ENCODE assay signal across 13 cellular contexts in the genomic region with DNA sequence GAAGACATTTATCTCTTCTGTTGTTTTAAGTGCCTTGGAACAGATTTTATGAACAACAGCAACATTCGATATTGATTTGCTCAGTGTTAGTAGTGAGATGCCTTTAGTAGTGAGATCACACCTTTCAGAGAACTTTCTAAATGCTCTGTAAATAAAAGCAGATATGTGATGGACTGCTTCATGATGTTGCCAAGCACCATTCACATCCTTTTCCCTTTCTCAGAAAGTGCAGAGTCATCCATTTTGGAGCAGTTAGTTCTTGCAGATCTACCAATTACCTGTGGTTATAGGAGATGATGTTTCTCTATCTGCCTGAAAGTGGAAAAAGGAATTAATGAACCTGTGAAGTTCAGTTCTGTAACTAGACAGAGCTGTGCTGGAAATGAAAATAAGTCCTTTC. TPM values are rescaled to one million over a fixed set of nuclear protein-coding genes. Genes with fewer than 3 reads are reported as not detected.
DNase-seq lines count a peak whose midpoint lies in the region; ATAC-seq and TF ChIP-seq lines count a peak whose summit lies in the region.
"Had no signal": no experiment of that assay in that cellular context is flagged by ENCODE, and none has a peak within 500 bp of the region (broad histone marks: within the 10 kb centered on the region; RNA-seq: fewer than 3 reads in every experiment).

No MANE protein-coding gene starts in this region.

- H3K79me2 ChIP-seq in KMS-11 (ENCODE audit: insufficient read depth, low read depth), result peaks cover 45% of the 10 kb centered on the region; the same call in 1 of the 2 replicates
- H3K79me2 ChIP-seq in neural progenitor cell (ENCODE audit: low read depth), result peaks cover 13% of the 10 kb centered on the region

- TF ChIP-seq CTCF in KMS-11 (conservative IDR thresholded peaks at IDR 0.05; ENCODE audit: low read depth, low read length) (no peak), chondrocyte (IDR thresholded peaks at IDR 0.05) (no peak), nephron (IDR thresholded peaks at IDR 0.05; ENCODE audit: unreplicated experiment in 3 of 3) (no peak), testis (IDR thresholded peaks at IDR 0.05) (no peak), neural progenitor cell (IDR thresholded peaks at IDR 0.05) (no peak)

- H3K27ac Mint-ChIP-seq in chondrocyte (ENCODE audit: unreplicated experiment) (peak overlapping the region; percentile 78), nephron (peak overlapping the region; percentile 61 to 87 (median 79)), neural progenitor cell (no peak overlapping the region)
- H3K27ac Mint-ChIP-seq: memory B cell had no signal

- peak; percentile 44 for DNase-seq in NCI-H2029 treated with DMSO at 0.1 percent for 48 hours (lab: John Stamatoyannopoulos, UW)
- DNase-seq in NCI-H2029 (lab: John Stamatoyannopoulos, UW), result no peak
- DNase-seq in chondrocyte (ENCODE audit: low spot score), result no peak
- no peak for DNase-seq in testis
- DNase-seq in neural progenitor cell (ENCODE audit: low spot score), result no peak
- DNase-seq: activated T-cell treated with anti-CD3 and anti-CD28 coated beads, Interleukin-2, amount 50 U/mL, for 1 hour; caudate nucleus; NCI-H1048 had no signal

- H3K27me3 ChIP-seq in KMS-11 (ENCODE audit: insufficient read depth, low read depth), result no peaks in the 10 kb centered on the region
- no peaks in the 10 kb centered on the region for H3K27me3 ChIP-seq in testis
- H3K27me3 ChIP-seq in neural progenitor cell, result no peaks in the 10 kb centered on the region

- H3K27me3 Mint-ChIP-seq in chondrocyte (ENCODE audit: low read depth) (no peaks in the 10 kb centered on the region), nephron (ENCODE audit: low read depth) (no peaks in the 10 kb centered on the region), neural progenitor cell (ENCODE audit: insufficient read depth, low read depth) (no peaks in the 10 kb centered on the region)
- H3K27me3 Mint-ChIP-seq: memory B cell had no signal

- H3K4me3 Mint-ChIP-seq in chondrocyte (ENCODE audit: unreplicated experiment) (no peak overlapping the region), nephron (no peak overlapping the region), neural progenitor cell (no peak overlapping the region)
- H3K4me3 Mint-ChIP-seq: memory B cell had no signal

- H2AFZ ChIP-seq in KMS-11 (ENCODE audit: low read depth) (no peak overlapping the region), neural progenitor cell (replicated peaks) (no peak overlapping the region)

- no peaks in the 10 kb centered on the region for H3K9me3 ChIP-seq in testis
- H3K9me3 ChIP-seq in neural progenitor cell (ENCODE audit: low read depth), result no peaks in the 10 kb centered on the region

- H3F3A ChIP-seq in neural progenitor cell (ENCODE audit: low read depth), result no peaks in the 10 kb centered on the region

- no peak overlapping the region for H3K4me3 ChIP-seq in KMS-11 (IDR thresholded peaks at IDR 0.05; ENCODE audit: insufficient read depth, low read depth, low read length)
- no peak overlapping the region for H3K4me3 ChIP-seq in testis
- H3K4me3 ChIP-seq in neural progenitor cell, result no peak overlapping the region

- H3K9ac ChIP-seq in KMS-11 (no peak overlapping the region), neural progenitor cell (no peak overlapping the region)

- no peak for ATAC-seq in GM21515 (IDR thresholded peaks at IDR 0.05; ENCODE audit: unreplicated experiment)
- ATAC-seq: Panc1 had no signal

- 37 to 40% methylated on average over 1 of the region's 1 CpG for WGBS in testis, 2 donors

- intact Hi-C loops in testis (cut with DNase I; ENCODE audit: low total_unique reads), result no loop called here

- no peaks in the 10 kb centered on the region for H4K20me1 ChIP-seq in KMS-11 (ENCODE audit: insufficient read depth)
- no peaks in the 10 kb centered on the region for H4K20me1 ChIP-seq in neural progenitor cell (ENCODE audit: low read depth)

- H3K4me1 ChIP-seq in KMS-11 (ENCODE audit: low read depth, poor library complexity, severe bottlenecking), result peaks cover 44% of the 10 kb centered on the region
- no peaks in the 10 kb centered on the region for H3K4me1 ChIP-seq in testis
- H3K4me1 ChIP-seq in neural progenitor cell, result no peaks in the 10 kb centered on the region

- no peaks in the 10 kb centered on the region for H3K36me3 Mint-ChIP-seq in chondrocyte (ENCODE audit: low read depth)
- peaks cover 8% of the 10 kb centered on the region for H3K36me3 Mint-ChIP-seq in nephron (ENCODE audit: low read depth)
- H3K36me3 Mint-ChIP-seq in neural progenitor cell, result peaks cover 6% of the 10 kb centered on the region

- H3K9me3 Mint-ChIP-seq in chondrocyte (ENCODE audit: low read depth) (no peaks in the 10 kb centered on the region), nephron (no peaks in the 10 kb centered on the region), neural progenitor cell (peaks cover 6% of the 10 kb centered on the region)
- H3K9me3 Mint-ChIP-seq: memory B cell had no signal

- TF ChIP-seq POLR2A in testis (IDR thresholded peaks at IDR 0.05), result no peak

- H3K4me1 Mint-ChIP-seq in chondrocyte (ENCODE audit: low read depth) (peaks cover 33% of the 10 kb centered on the region), nephron (peaks cover 24% of the 10 kb centered on the region), neural progenitor cell (peaks cover 6% of the 10 kb centered on the region)

- H3K36me3 ChIP-seq in KMS-11 (ENCODE audit: insufficient read depth) (no peaks in the 10 kb centered on the region), testis (ENCODE audit: low read depth, missing control alignments) (no peaks in the 10 kb centered on the region), neural progenitor cell (no peaks in the 10 kb centered on the region)

- peak overlapping the region; percentile 30; the same call in 1 of the 2 replicates for H3K4me2 ChIP-seq in KMS-11
- no peak overlapping the region for H3K4me2 ChIP-seq in neural progenitor cell

- H3K27ac ChIP-seq in KMS-11, result peak overlapping the region; percentile 16; the same call in 1 of the 2 replicates
- no peak overlapping the region for H3K27ac ChIP-seq in testis
- no peak overlapping the region for H3K27ac ChIP-seq in neural progenitor cell

RNA-seq across cellular contexts. Expression of a gene that starts 27.0 kb away (rescaled TPM):
- total RNA-seq in chondrocyte (14.7 to 23.6 TPM (median 23.5 TPM) in 3 replicates), testis (10 to 100 TPM; 33.1 to 39.2 TPM), neural progenitor cell (ENCODE audit: low replicate concordance) (11.9 and 26.4 TPM in 2 replicates)
- polyA plus RNA-seq in testis (ENCODE audit: insufficient read depth, low read depth, low replicate concordance), result 25.2 TPM
